In the genomic region with DNA sequence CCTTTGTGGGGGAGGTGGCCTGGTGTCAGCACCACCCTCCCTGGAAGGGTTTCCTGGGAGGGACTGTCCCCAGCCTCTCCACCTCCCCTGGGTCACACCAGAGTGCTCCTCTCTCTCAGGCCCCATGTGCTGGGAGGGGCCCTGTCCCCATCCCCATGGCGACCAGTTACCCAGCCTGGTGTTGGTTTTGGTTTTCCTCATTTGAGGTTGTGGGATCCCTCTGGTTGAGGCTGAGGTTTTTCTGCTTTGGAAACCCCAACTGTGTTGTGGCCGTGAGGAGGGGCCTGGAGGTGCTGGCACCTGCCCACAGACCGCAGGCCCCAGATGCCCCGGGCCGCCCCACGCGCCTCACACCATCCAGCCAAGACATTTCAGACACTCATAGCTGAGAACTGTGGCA, we compare ENCODE assay signal across 8 cellular contexts.
A peak's percentile ranks its signal among the peaks of the same experiment; 100 is the strongest.
DNase-seq lines count a peak whose midpoint lies in the region; ATAC-seq and TF ChIP-seq lines count a peak whose summit lies in the region.

No MANE protein-coding gene starts in this region.

- peaks cover 40% of the 10 kb centered on the region for H3K4me1 Mint-ChIP-seq in HFFc6 (ENCODE audit: low read depth)

- peaks cover 1% of the 10 kb centered on the region; the same call in 1 of the 2 replicates for H3K27me3 Mint-ChIP-seq in HFFc6 (ENCODE audit: insufficient read depth)

- no peak overlapping the region for H3K27ac Mint-ChIP-seq in HFFc6

- no peak for TF ChIP-seq CTCF in HFFc6 (IDR thresholded peaks at IDR 0.05)

- H3K9me3 Mint-ChIP-seq in HFFc6: no peaks in the 10 kb centered on the region

- H3K4me3 Mint-ChIP-seq in HFFc6: no peak overlapping the region

- peak; percentile 53 for DNase-seq in stimulated activated naive CD4-positive, alpha-beta T cell treated with Interleukin-2 at 50 U/mL for 16 hours (lab: John Stamatoyannopoulos, UW)
- no peak for DNase-seq in stimulated activated naive CD4-positive, alpha-beta T cell (lab: John Stamatoyannopoulos, UW)
- peak; percentile 76 for DNase-seq in activated CD8-positive, alpha-beta memory T cell treated with anti-CD3 and anti-CD28 coated beads for 24 hours
- peak; percentile 26 to 47 for DNase-seq in stimulated activated CD4-positive, alpha-beta T cell treated with anti-CD3 and anti-CD28 coated beads, Interleukin-15, amount 100 ng/mL, for 48 hours (ENCODE audit: low read depth in 2 of 2)
- DNase-seq in NCI-H524 (lab: John Stamatoyannopoulos, UW) (no peak), pons (ENCODE audit: low spot score) (no peak), HFFc6 (no peak)

- no peaks in the 10 kb centered on the region for H3K36me3 Mint-ChIP-seq in HFFc6 (ENCODE audit: low read depth)

- peak; percentile 74 for ATAC-seq in HG03196 (IDR thresholded peaks at IDR 0.05; ENCODE audit: unreplicated experiment)

Comparison
In these comparisons a context has a peak if more than half of its experiments do, and no peak if none do; other contexts are left out.
1. DNase-seq: peak in stimulated activated naive CD4-positive, alpha-beta T cell treated with Interleukin-2 at 50 U/mL for 16 hours (single experiment), activated CD8-positive, alpha-beta memory T cell treated with anti-CD3 and anti-CD28 coated beads for 24 hours (single experiment) and stimulated activated CD4-positive, alpha-beta T cell treated with anti-CD3 and anti-CD28 coated beads, Interleukin-15, amount 100 ng/mL, for 48 hours (2 of 2); none in stimulated activated naive CD4-positive, alpha-beta T cell (0 of 6), NCI-H524 (0 of 2), pons (single experiment) and HFFc6 (single experiment).